In the genomic region with DNA sequence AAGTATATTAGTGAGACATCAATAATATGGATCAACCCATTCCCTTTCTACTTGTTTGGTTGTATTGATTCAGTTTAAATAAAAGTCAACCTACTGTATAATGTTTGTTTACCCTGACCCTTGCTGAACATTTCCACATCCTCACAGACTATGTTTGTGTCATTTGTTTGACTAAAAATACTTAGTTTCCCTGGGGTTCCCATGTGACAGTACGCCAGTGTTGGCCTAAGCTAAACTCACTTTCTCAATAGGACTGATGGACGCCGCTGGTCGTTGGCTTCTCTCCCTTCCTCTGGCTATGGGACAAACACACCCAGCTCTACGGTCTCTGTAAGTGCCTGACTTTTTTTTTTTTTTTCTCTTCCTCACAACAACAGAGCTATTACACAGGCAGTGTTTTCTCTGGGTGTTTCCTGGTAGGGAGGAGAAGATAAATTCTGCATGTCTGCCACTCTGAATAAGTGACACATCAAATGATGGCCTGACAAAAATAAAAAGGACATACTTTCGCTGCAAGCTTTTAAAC, we compare ENCODE assay signal across 1 cellular context.
TF ChIP-seq lines count a peak whose summit lies in the region.

No MANE protein-coding gene starts in this region.

TF ChIP-seq in HepG2, 621 proteins besides CTCF, POLR2A, EP300 and RAD21 (continued from another document and continues in another):
- TF ChIP-seq ZBTB26 (CRISPR knock-in tag; IDR thresholded peaks at IDR 0.05; ENCODE audit: borderline replicate concordance) (no peak), ZNF7 (CRISPR knock-in tag; IDR thresholded peaks at IDR 0.05) (no peak), NR2F2 (IDR thresholded peaks at IDR 0.05; ENCODE audit: borderline replicate concordance, low read depth) (peak; percentile 79), ZNF468 (CRISPR knock-in tag; IDR thresholded peaks at IDR 0.05) (no peak), ZNF891 (CRISPR knock-in tag; IDR thresholded peaks at IDR 0.05) (no peak), NFRKB (IDR thresholded peaks at IDR 0.05) (no peak), ZNF660 (CRISPR knock-in tag; IDR thresholded peaks at IDR 0.05; ENCODE audit: borderline replicate concordance, low read depth) (no peak), SNAPC2 (CRISPR knock-in tag; IDR thresholded peaks at IDR 0.05) (no peak), SAP130 (CRISPR knock-in tag; IDR thresholded peaks at IDR 0.05; ENCODE audit: low read depth) (peak; percentile 62; the same call in 1 of the 2 replicates), ZNF616 (CRISPR knock-in tag; IDR thresholded peaks at IDR 0.05; ENCODE audit: low read depth) (no peak), ETV5 (CRISPR knock-in tag; IDR thresholded peaks at IDR 0.05; ENCODE audit: borderline replicate concordance) (no peak), ZNF75D (CRISPR knock-in tag; IDR thresholded peaks at IDR 0.05; ENCODE audit: borderline replicate concordance) (no peak), SKI (IDR thresholded peaks at IDR 0.05; ENCODE audit: partially characterized antibody) (peak; percentile 60), NCOR1 (IDR thresholded peaks at IDR 0.05; ENCODE audit: borderline replicate concordance, low read length) (peak; percentile 72; the same call in 1 of the 2 replicates), ZSCAN30 (CRISPR knock-in tag; IDR thresholded peaks at IDR 0.05) (no peak), ZNF615 (CRISPR knock-in tag; IDR thresholded peaks at IDR 0.05; ENCODE audit: borderline replicate concordance) (no peak), NR2F1 (CRISPR knock-in tag; IDR thresholded peaks at IDR 0.05) (peak; percentile 53 to 73; a peak in 3 of 4 replicates), ZNF160 (CRISPR knock-in tag; IDR thresholded peaks at IDR 0.05) (no peak), ARNT (IDR thresholded peaks at IDR 0.05) (no peak), HCFC1 (IDR thresholded peaks at IDR 0.05; ENCODE audit: low read depth, low read length) (no peak), IRF2 (CRISPR knock-in tag; IDR thresholded peaks at IDR 0.05) (peak; percentile 62; the same call in 1 of the 2 replicates), YEATS2 (CRISPR knock-in tag; IDR thresholded peaks at IDR 0.05; ENCODE audit: borderline replicate concordance) (no peak), FOXP4 (CRISPR knock-in tag; IDR thresholded peaks at IDR 0.05) (peak; percentile 80), ZNF24 (IDR thresholded peaks at IDR 0.05) (no peak)
- TF ChIP-seq, protein P1, sequence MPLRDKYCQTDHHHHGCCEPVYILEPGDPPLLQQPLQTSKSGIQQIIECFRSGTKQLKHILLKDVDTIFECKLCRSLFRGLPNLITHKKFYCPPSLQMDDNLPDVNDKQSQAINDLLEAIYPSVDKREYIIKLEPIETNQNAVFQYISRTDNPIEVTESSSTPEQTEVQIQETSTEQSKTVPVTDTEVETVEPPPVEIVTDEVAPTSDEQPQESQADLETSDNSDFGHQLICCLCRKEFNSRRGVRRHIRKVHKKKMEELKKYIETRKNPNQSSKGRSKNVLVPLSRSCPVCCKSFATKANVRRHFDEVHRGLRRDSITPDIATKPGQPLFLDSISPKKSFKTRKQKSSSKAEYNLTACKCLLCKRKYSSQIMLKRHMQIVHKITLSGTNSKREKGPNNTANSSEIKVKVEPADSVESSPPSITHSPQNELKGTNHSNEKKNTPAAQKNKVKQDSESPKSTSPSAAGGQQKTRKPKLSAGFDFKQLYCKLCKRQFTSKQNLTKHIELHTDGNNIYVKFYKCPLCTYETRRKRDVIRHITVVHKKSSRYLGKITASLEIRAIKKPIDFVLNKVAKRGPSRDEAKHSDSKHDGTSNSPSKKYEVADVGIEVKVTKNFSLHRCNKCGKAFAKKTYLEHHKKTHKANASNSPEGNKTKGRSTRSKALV (CRISPR knock-in tag; IDR thresholded peaks at IDR 0.05) = no peak
- TF ChIP-seq, protein P2, sequence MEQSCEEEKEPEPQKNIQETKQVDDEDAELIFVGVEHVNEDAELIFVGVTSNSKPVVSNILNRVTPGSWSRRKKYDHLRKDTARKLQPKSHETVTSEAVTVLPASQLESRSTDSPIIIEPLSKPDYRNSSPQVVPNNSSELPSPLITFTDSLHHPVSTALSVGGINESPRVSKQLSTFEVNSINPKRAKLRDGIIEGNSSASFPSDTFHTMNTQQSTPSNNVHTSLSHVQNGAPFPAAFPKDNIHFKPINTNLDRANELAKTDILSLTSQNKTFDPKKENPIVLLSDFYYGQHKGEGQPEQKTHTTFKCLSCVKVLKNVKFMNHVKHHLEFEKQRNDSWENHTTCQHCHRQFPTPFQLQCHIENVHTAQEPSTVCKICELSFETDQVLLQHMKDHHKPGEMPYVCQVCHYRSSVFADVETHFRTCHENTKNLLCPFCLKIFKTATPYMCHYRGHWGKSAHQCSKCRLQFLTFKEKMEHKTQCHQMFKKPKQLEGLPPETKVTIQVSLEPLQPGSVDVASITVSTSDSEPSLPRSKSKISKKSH (CRISPR knock-in tag; IDR thresholded peaks at IDR 0.05; ENCODE audit: borderline replicate concordance) = no peak
- TF ChIP-seq, protein P3, sequence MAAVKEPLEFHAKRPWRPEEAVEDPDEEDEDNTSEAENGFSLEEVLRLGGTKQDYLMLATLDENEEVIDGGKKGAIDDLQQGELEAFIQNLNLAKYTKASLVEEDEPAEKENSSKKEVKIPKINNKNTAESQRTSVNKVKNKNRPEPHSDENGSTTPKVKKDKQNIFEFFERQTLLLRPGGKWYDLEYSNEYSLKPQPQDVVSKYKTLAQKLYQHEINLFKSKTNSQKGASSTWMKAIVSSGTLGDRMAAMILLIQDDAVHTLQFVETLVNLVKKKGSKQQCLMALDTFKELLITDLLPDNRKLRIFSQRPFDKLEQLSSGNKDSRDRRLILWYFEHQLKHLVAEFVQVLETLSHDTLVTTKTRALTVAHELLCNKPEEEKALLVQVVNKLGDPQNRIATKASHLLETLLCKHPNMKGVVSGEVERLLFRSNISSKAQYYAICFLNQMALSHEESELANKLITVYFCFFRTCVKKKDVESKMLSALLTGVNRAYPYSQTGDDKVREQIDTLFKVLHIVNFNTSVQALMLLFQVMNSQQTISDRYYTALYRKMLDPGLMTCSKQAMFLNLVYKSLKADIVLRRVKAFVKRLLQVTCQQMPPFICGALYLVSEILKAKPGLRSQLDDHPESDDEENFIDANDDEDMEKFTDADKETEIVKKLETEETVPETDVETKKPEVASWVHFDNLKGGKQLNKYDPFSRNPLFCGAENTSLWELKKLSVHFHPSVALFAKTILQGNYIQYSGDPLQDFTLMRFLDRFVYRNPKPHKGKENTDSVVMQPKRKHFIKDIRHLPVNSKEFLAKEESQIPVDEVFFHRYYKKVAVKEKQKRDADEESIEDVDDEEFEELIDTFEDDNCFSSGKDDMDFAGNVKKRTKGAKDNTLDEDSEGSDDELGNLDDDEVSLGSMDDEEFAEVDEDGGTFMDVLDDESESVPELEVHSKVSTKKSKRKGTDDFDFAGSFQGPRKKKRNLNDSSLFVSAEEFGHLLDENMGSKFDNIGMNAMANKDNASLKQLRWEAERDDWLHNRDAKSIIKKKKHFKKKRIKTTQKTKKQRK (IDR thresholded peaks at IDR 0.05; ENCODE audit: low read length) = no peak
- TF ChIP-seq, protein P4, sequence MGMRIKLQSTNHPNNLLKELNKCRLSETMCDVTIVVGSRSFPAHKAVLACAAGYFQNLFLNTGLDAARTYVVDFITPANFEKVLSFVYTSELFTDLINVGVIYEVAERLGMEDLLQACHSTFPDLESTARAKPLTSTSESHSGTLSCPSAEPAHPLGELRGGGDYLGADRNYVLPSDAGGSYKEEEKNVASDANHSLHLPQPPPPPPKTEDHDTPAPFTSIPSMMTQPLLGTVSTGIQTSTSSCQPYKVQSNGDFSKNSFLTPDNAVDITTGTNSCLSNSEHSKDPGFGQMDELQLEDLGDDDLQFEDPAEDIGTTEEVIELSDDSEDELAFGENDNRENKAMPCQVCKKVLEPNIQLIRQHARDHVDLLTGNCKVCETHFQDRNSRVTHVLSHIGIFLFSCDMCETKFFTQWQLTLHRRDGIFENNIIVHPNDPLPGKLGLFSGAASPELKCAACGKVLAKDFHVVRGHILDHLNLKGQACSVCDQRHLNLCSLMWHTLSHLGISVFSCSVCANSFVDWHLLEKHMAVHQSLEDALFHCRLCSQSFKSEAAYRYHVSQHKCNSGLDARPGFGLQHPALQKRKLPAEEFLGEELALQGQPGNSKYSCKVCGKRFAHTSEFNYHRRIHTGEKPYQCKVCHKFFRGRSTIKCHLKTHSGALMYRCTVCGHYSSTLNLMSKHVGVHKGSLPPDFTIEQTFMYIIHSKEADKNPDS (CRISPR knock-in tag; IDR thresholded peaks at IDR 0.05) = no peak
- TF ChIP-seq, protein P5, sequence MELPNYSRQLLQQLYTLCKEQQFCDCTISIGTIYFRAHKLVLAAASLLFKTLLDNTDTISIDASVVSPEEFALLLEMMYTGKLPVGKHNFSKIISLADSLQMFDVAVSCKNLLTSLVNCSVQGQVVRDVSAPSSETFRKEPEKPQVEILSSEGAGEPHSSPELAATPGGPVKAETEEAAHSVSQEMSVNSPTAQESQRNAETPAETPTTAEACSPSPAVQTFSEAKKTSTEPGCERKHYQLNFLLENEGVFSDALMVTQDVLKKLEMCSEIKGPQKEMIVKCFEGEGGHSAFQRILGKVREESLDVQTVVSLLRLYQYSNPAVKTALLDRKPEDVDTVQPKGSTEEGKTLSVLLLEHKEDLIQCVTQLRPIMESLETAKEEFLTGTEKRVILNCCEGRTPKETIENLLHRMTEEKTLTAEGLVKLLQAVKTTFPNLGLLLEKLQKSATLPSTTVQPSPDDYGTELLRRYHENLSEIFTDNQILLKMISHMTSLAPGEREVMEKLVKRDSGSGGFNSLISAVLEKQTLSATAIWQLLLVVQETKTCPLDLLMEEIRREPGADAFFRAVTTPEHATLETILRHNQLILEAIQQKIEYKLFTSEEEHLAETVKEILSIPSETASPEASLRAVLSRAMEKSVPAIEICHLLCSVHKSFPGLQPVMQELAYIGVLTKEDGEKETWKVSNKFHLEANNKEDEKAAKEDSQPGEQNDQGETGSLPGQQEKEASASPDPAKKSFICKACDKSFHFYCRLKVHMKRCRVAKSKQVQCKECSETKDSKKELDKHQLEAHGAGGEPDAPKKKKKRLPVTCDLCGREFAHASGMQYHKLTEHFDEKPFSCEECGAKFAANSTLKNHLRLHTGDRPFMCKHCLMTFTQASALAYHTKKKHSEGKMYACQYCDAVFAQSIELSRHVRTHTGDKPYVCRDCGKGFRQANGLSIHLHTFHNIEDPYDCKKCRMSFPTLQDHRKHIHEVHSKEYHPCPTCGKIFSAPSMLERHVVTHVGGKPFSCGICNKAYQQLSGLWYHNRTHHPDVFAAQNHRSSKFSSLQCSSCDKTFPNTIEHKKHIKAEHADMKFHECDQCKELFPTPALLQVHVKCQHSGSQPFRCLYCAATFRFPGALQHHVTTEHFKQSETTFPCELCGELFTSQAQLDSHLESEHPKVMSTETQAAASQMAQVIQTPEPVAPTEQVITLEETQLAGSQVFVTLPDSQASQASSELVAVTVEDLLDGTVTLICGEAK (IDR thresholded peaks at IDR 0.05) = no peak
- TF ChIP-seq, protein P5 (CRISPR knock-in tag; IDR thresholded peaks at IDR 0.05) = peak; percentile 56; the same call in 1 of the 2 replicates
- TF ChIP-seq, protein P6, sequence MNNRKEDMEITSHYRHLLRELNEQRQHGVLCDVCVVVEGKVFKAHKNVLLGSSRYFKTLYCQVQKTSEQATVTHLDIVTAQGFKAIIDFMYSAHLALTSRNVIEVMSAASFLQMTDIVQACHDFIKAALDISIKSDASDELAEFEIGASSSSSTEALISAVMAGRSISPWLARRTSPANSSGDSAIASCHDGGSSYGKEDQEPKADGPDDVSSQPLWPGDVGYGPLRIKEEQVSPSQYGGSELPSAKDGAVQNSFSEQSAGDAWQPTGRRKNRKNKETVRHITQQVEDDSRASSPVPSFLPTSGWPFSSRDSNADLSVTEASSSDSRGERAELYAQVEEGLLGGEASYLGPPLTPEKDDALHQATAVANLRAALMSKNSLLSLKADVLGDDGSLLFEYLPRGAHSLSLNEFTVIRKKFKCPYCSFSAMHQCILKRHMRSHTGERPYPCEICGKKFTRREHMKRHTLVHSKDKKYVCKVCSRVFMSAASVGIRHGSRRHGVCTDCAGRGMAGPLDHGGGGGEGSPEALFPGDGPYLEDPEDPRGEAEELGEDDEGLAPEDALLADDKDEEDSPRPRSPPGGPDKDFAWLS (CRISPR knock-in tag; IDR thresholded peaks at IDR 0.05; ENCODE audit: borderline replicate concordance) = no peak
